10 cellular contexts compared by ENCODE assay signal in genomic region chr4:25795566-25796454, GRCh38.
DNase-seq lines count a peak whose midpoint lies in the region; ATAC-seq and TF ChIP-seq lines count a peak whose summit lies in the region.
"Had no signal": no experiment of that assay in that cellular context is flagged by ENCODE, and none has a peak within 500 bp of the region (broad histone marks: within the 10 kb centered on the region; RNA-seq: fewer than 3 reads in every experiment).

No MANE protein-coding gene starts in this region.

- H3K4me3 ChIP-seq in NT2/D1 (ENCODE audit: insufficient read length, low read depth) (no peak overlapping the region), epithelial cell of esophagus (ENCODE audit: low read length) (no peak overlapping the region), neural progenitor cell (no peak overlapping the region)

- H2AFZ ChIP-seq in neural progenitor cell (replicated peaks) = no peak overlapping the region

- H3K9me3 ChIP-seq in NT2/D1 (ENCODE audit: insufficient read depth, low read length) (peaks cover 6% of the 10 kb centered on the region; the same call in 1 of the 2 replicates), neural progenitor cell (ENCODE audit: low read depth) (no peaks in the 10 kb centered on the region)

- H3K36me3 Mint-ChIP-seq in neural progenitor cell = peaks cover 19% of the 10 kb centered on the region

- H3K27ac ChIP-seq in neural progenitor cell = peak overlapping the region; percentile 73

- peak overlapping the region; percentile 49 for H3K4me3 Mint-ChIP-seq in neural progenitor cell
- H3K4me3 Mint-ChIP-seq: activated naive CD4-positive, alpha-beta T cell treated with anti-CD3 and anti-CD28 coated beads for 36 hours had no signal

- H3K4me1 Mint-ChIP-seq in neural progenitor cell = peaks cover 22% of the 10 kb centered on the region

- peak overlapping the region; percentile 46 for H3K4me2 ChIP-seq in neural progenitor cell

- H3K27me3 Mint-ChIP-seq in neural progenitor cell (ENCODE audit: insufficient read depth, low read depth) = no peaks in the 10 kb centered on the region

- DNase-seq in Caki2 (ENCODE audit: low read depth) (peak; percentile 13), NT2/D1 (ENCODE audit: low read depth, low spot score) (peak; percentile 87), epithelial cell of esophagus (ENCODE audit: low read depth) (peak; percentile 73), neural progenitor cell (ENCODE audit: low spot score) (peak; percentile 92), NCI-H82 (lab: John Stamatoyannopoulos, UW) (no peak)
- DNase-seq: activated naive CD4-positive, alpha-beta T cell treated with anti-CD3 and anti-CD28 coated beads for 36 hours; MV-4-11 had no signal

- peaks cover 6% of the 10 kb centered on the region for H3K9me3 Mint-ChIP-seq in neural progenitor cell
- H3K9me3 Mint-ChIP-seq: activated naive CD4-positive, alpha-beta T cell treated with anti-CD3 and anti-CD28 coated beads for 36 hours had no signal

- H3K27me3 ChIP-seq in NT2/D1 (ENCODE audit: insufficient read depth, insufficient read length) (no peaks in the 10 kb centered on the region), neural progenitor cell (no peaks in the 10 kb centered on the region)

- H3K9ac ChIP-seq in NT2/D1 (ENCODE audit: insufficient read length, low read depth) = no peak overlapping the region
- H3K9ac ChIP-seq in neural progenitor cell = no peak overlapping the region

- TF ChIP-seq CTCF in epithelial cell of esophagus (IDR thresholded peaks at IDR 0.05; ENCODE audit: insufficient read depth, low read depth, low read length, missing control alignments) (peak; percentile 14), neural progenitor cell (IDR thresholded peaks at IDR 0.05) (peak; percentile 23)

- in situ Hi-C loops in Caki2 (cut with HindIII; ENCODE audit: low pct_unique_long_range_greater_than_20kb, low sequenced_read_pairs) = no loop called here

- H3F3A ChIP-seq in neural progenitor cell (ENCODE audit: low read depth) = peaks cover 20% of the 10 kb centered on the region

- H3K4me1 ChIP-seq in NT2/D1 (ENCODE audit: insufficient read depth, insufficient read length) (peaks cover 7% of the 10 kb centered on the region), neural progenitor cell (peaks cover 21% of the 10 kb centered on the region)

- no peaks in the 10 kb centered on the region for H3K79me2 ChIP-seq in neural progenitor cell (ENCODE audit: low read depth)

- peaks cover 3% of the 10 kb centered on the region for H4K20me1 ChIP-seq in neural progenitor cell (ENCODE audit: low read depth)

- no peak for ATAC-seq in HG02840 (IDR thresholded peaks at IDR 0.05; ENCODE audit: low FRiP score, unreplicated experiment)
- ATAC-seq in GM19455 (IDR thresholded peaks at IDR 0.05; ENCODE audit: unreplicated experiment) = no peak
- no peak for ATAC-seq in GM21367 (IDR thresholded peaks at IDR 0.05; ENCODE audit: unreplicated experiment)

- H3K27ac Mint-ChIP-seq in neural progenitor cell = peak overlapping the region; percentile 92

- peaks cover 20% of the 10 kb centered on the region for H3K36me3 ChIP-seq in NT2/D1 (ENCODE audit: insufficient read depth, insufficient read length, low read length)
- no peaks in the 10 kb centered on the region for H3K36me3 ChIP-seq in neural progenitor cell
